In the genomic region with DNA sequence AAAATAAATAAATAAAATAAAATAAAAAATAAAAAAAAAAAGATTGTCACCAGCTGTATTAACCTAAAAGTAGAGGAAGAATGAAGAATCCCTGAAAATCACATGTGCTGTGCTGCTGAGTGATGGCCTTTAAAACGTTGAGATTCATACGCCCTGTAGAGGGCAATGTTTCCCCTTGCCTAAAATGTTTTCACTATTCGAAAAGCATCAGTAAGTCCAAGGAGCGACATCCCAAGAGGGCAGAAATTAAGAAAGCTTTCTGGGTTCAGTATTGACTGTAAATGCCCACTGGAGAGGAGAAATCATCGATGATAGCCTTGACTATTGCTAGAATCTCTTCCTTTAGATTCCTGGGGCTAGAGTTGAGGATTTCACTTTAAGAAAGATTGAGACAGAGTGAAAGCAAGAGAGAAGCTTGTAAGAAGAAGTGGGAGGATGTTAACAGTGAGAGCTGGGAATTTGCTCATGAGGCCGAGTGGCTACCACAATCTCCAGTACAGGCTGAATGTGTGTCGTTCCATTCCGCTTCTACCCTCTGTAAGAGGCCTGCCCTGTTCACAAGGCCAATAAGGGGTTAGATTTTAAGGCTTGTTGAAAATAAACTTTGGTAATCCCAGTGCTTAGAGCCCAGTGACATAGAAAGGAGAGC, we compare ENCODE assay signal across 8 cellular contexts.
DNase-seq lines count a peak whose midpoint lies in the region; ATAC-seq and TF ChIP-seq lines count a peak whose summit lies in the region.

No MANE protein-coding gene starts in this region.

- peaks cover 0 to 1% (median 0%) of the 10 kb centered on the region in 7 donors for H3K9me3 Mint-ChIP-seq in naive B cell

- peak overlapping the region; percentile 26; the same call in 1 of the 2 replicates for H3K4me3 ChIP-seq in IMR-90 (ENCODE audit: insufficient read depth, low read depth, low read length)
- peak overlapping the region; percentile 11; the same call in 1 of the 2 replicates for H3K4me3 ChIP-seq in SJSA1
- peak overlapping the region; percentile 11 to 45 (median 28) for H3K4me3 ChIP-seq in esophagus muscularis mucosa

- BruUV-seq in IMR-90 (replicated peaks; lab: Mats Ljungman, UMichigan): no TSS peak

- H3K27ac ChIP-seq in IMR-90 (ENCODE audit: insufficient read depth, low read length) (no peak overlapping the region), SJSA1 (no peak overlapping the region), esophagus muscularis mucosa (replicated peaks in 1 of 4) (peak overlapping the region in 3 of 4 donors; percentile 32 to 48 (median 40))

- intact Hi-C loops in IMR-90 (cut with micrococcal nuclease): loop anchor here (1.0 to 10.0 kb wide), 4 partner anchors 200 to 751 kb away; no protein-coding TSS in a partner anchor
- intact Hi-C loops in esophagus muscularis mucosa (cut with DNase I): no loop called here

- POLR2A ChIA-PET in IMR-90 (lab: Charles Lee; ENCODE audit: unreplicated experiment): no interaction called here

- peak; percentile 81 for TF ChIP-seq RAD21 in IMR-90 (IDR thresholded peaks at IDR 0.05; ENCODE audit: low read length)

- H3K79me1 ChIP-seq in IMR-90 (ENCODE audit: low read depth in 1 of 2, low read length in 2 of 2): no peaks in the 10 kb centered on the region

- H3K4me2 ChIP-seq in IMR-90 (ENCODE audit: low read depth, low read length): peak overlapping the region; percentile 71; the same call in 1 of the 2 replicates

- CTCF ChIA-PET in IMR-90 (lab: Yijun Ruan, JAX): interaction anchor here (0.5 to 1.9 kb wide), 21 partner anchors 9 to 486 kb away, joined by 3 to 9 read pairs (median 3); no protein-coding TSS in a partner anchor

- H3K27me3 ChIP-seq in IMR-90 (ENCODE audit: control insufficient read depth, insufficient read depth, low read length) (no peaks in the 10 kb centered on the region), SJSA1 (replicated peaks) (no peaks in the 10 kb centered on the region), esophagus muscularis mucosa (no peaks in the 10 kb centered on the region)

- no peak for TF ChIP-seq POLR2A in IMR-90 (IDR thresholded peaks at IDR 0.05; ENCODE audit: low read depth, low read length)
- TF ChIP-seq POLR2A in esophagus muscularis mucosa (IDR thresholded peaks at IDR 0.05; ENCODE audit: low read depth): no peak

- peak overlapping the region; percentile 50 for H2BK120ac ChIP-seq in IMR-90 (ENCODE audit: low read depth, low read length)

- WGBS in IMR-90 (ENCODE audit: extremely low coverage in 2 of 2, insufficient read length in 1 of 2), 2 experiments: 80% methylated on average over 1 of the region's 8 CpGs; no CpG with 5 or more reads in 1 of the 2 experiments
- WGBS in esophagus muscularis mucosa: 39% methylated on average over 8 of the region's 8 CpGs

- peak overlapping the region in 3 of 6 donors; percentile 54 to 88 (median 69) for H3K27ac Mint-ChIP-seq in naive B cell

- H3K9ac ChIP-seq in IMR-90 (ENCODE audit: low read depth, low read length): no peak overlapping the region; the same call in 1 of the 2 replicates

- H2BK5ac ChIP-seq in IMR-90 (ENCODE audit: low read depth, low read length, poor library complexity, severe bottlenecking): no peak overlapping the region

- H3K36me3 ChIP-seq in IMR-90 (ENCODE audit: control insufficient read depth, insufficient read depth, low read length) (no peaks in the 10 kb centered on the region), SJSA1 (no peaks in the 10 kb centered on the region), esophagus muscularis mucosa (no peaks in the 10 kb centered on the region)

- H4K5ac ChIP-seq in IMR-90 (ENCODE audit: low read depth, low read length): no peak overlapping the region; the same call in 1 of the 2 replicates

- H3K56ac ChIP-seq in IMR-90 (ENCODE audit: extremely low read depth, insufficient read depth, low read length): no peak overlapping the region

- peaks cover 0 to 11% (median 0%) of the 10 kb centered on the region in 3 donors for H3K4me1 Mint-ChIP-seq in naive B cell

- H2AFZ ChIP-seq in IMR-90 (replicated peaks; ENCODE audit: low read length, poor library complexity): peak overlapping the region; percentile 45

- no peak overlapping the region for H3K18ac ChIP-seq in IMR-90 (ENCODE audit: low read depth, low read length)

- peak overlapping the region; percentile 34 to 65; a peak in 3 of 4 replicates for H4K8ac ChIP-seq in IMR-90 (ENCODE audit: low read depth in 2 of 2, low read length in 2 of 2)

- TF ChIP-seq EP300 in esophagus muscularis mucosa (IDR thresholded peaks at IDR 0.05): no peak

- peak overlapping the region in 5 of 8 donors; percentile 27 to 63 (median 35) for H3K4me3 Mint-ChIP-seq in naive B cell

- no peak overlapping the region for H2BK15ac ChIP-seq in IMR-90 (ENCODE audit: low read depth, low read length)

- H3K23ac ChIP-seq in IMR-90 (ENCODE audit: low read depth, low read length): no peak overlapping the region

- in situ Hi-C loops in IMR-90 (cut with MboI; ENCODE audit: low sequenced_read_pairs): loop anchor here (25.0 kb wide), 2 partner anchors 510 to 610 kb away; no protein-coding TSS in a partner anchor

- dilution Hi-C loops in IMR-90 (cut with HindIII; ENCODE audit: low sequenced_read_pairs, unreplicated experiment): no loop called here

- no peaks in the 10 kb centered on the region for H4K20me1 ChIP-seq in IMR-90 (ENCODE audit: insufficient read depth, low read length)

- no peak overlapping the region for H2AK5ac ChIP-seq in IMR-90 (ENCODE audit: low read depth, low read length)

- H2AK9ac ChIP-seq in IMR-90 (replicated peaks; ENCODE audit: low read depth, low read length, poor library complexity): no peak overlapping the region

- DNase-seq in EH (ENCODE audit: low read depth) (peak; percentile 69), IMR-90 (peak; percentile 75), SJSA1 (ENCODE audit: low read depth in 1 of 2, low spot score in 2 of 2) (peak in 1 of 2 experiments; percentile 72), esophagus muscularis mucosa (ENCODE audit: extremely low spot score) (no peak), naive B cell (peak; percentile 9), OCI-M2 (lab: John Stamatoyannopoulos, UW; ENCODE audit: unreplicated experiment) (no peak)

- 0 out of 2 replicates have a peak overlapping the region, but pooled peaks have one; percentile 51 for H3K14ac ChIP-seq in IMR-90 (replicated peaks; ENCODE audit: low read depth, low read length)

- no peaks in the 10 kb centered on the region for H3K9me1 ChIP-seq in IMR-90 (ENCODE audit: insufficient read depth, low read length)

- H3K9me3 ChIP-seq in IMR-90 (ENCODE audit: control insufficient read depth, insufficient read depth, low read length) (no peaks in the 10 kb centered on the region), SJSA1 (replicated peaks) (no peaks in the 10 kb centered on the region), esophagus muscularis mucosa (no peaks in the 10 kb centered on the region)

- H2BK20ac ChIP-seq in IMR-90 (ENCODE audit: low read depth, low read length): peak overlapping the region; percentile 27; the same call in 1 of the 2 replicates

- peaks cover 0 to 4% (median 0%) of the 10 kb centered on the region in 3 donors for H3K27me3 Mint-ChIP-seq in naive B cell

- ATAC-seq in GM21381 (IDR thresholded peaks at IDR 0.05; ENCODE audit: unreplicated experiment) (peak; percentile 62), IMR-90 (ENCODE audit: low read depth) (peak; percentile 96), naive B cell (ENCODE audit: low read depth in 2 of 2) (peak in 1 of 2 donors; percentile 48), GM18870 (IDR thresholded peaks at IDR 0.05; ENCODE audit: unreplicated experiment) (no peak)

- TF ChIP-seq CTCF in IMR-90 (conservative IDR thresholded peaks at IDR 0.05; ENCODE audit: low read depth, low read length) (peak; percentile 78), esophagus muscularis mucosa (IDR thresholded peaks at IDR 0.05) (peak; percentile 49 to 62 (median 50))

- H4K91ac ChIP-seq in IMR-90 (ENCODE audit: insufficient read depth, low read depth, low read length): no peak overlapping the region

- peak overlapping the region; percentile 22; the same call in 1 of the 2 replicates for H3K4ac ChIP-seq in IMR-90 (ENCODE audit: low read depth, low read length)

- H3K4me1 ChIP-seq in IMR-90 (ENCODE audit: control insufficient read depth, insufficient read depth, low read length): peaks cover 4% of the 10 kb centered on the region; the same call in 1 of the 2 replicates
- peaks cover 23% of the 10 kb centered on the region for H3K4me1 ChIP-seq in SJSA1 (replicated peaks)
- peaks cover 0 to 24% (median 14%) of the 10 kb centered on the region in 4 donors for H3K4me1 ChIP-seq in esophagus muscularis mucosa

- H3K36me3 Mint-ChIP-seq in naive B cell: no peaks in the 10 kb centered on the region

TF ChIP-seq in IMR-90, 13 proteins besides CTCF, POLR2A, EP300 and RAD21:
- TF ChIP-seq SMC3 (IDR thresholded peaks at IDR 0.05; ENCODE audit: low read depth, low read length): peak; percentile 72
- TF ChIP-seq CHD1 (IDR thresholded peaks at IDR 0.05; ENCODE audit: low read depth, low read length): no peak
TF ChIP-seq in IMR-90: peak in this region for 1.

Comparison
In these comparisons a context has a peak if more than half of its experiments do, and no peak if none do; other contexts are left out.
1. DNase-seq: peak in EH (single experiment), IMR-90 (single experiment) and naive B cell (single experiment); none in esophagus muscularis mucosa (single experiment) and OCI-M2 (single experiment).
2. H3K27ac ChIP-seq: peak in esophagus muscularis mucosa (3 of 4); none in IMR-90 (single experiment) and SJSA1 (single experiment).
3. Peak in every context shown above with its lines, with median percentiles within 50 percentile points of each other: H3K4me3 ChIP-seq.